25 cellular contexts compared by ENCODE assay signal in genomic region chr12:120432772-120433525, GRCh38.
"Had no signal": no experiment of that assay in that cellular context is flagged by ENCODE, and none has a peak within 500 bp of the region (broad histone marks: within the 10 kb centered on the region; RNA-seq: fewer than 3 reads in every experiment).

No MANE protein-coding gene starts in this region.

- H3K9me3 Mint-ChIP-seq: dendritic cell treated with granulocyte-macrophage colony-stimulating factor and Interleukin-4, amounts not matched to agents 40 ng/mL and 50 ng/mL, for 4 days; natural killer cell had no signal

- H3K27me3 ChIP-seq: colonic mucosa, thyroid gland, vagina had no signal

- H3K27ac Mint-ChIP-seq: dendritic cell treated with granulocyte-macrophage colony-stimulating factor and Interleukin-4, amounts not matched to agents 40 ng/mL and 50 ng/mL, for 4 days; natural killer cell; progenitor cell of endocrine pancreas had no signal

- H3K4me3 Mint-ChIP-seq: dendritic cell treated with granulocyte-macrophage colony-stimulating factor and Interleukin-4, amounts not matched to agents 40 ng/mL and 50 ng/mL, for 4 days; natural killer cell had no signal

- H3K4me3 ChIP-seq: colonic mucosa, esophagus squamous epithelium, heart right ventricle, lower lobe of right lung, smooth muscle cell, stomach, thyroid gland, vagina had no signal

- DNase-seq: colonic mucosa; effector memory CD4-positive, alpha-beta T cell; esophagus squamous epithelium; foreskin melanocyte; glutamatergic neuron; heart right ventricle; left ventricle myocardium superior; lower lobe of right lung; natural killer cell; stimulated activated CD4-positive, alpha-beta T cell treated with anti-CD3 and anti-CD28 coated beads, Interleukin-12 subunit alpha, Interleukin-12 subunit beta, amount 100 ng/mL, for 4 hours; stimulated activated CD4-positive, alpha-beta T cell treated with anti-CD3 and anti-CD28 coated beads, Interleukin-1b, Interleukin-23, amount 100 ng/mL, for 48 hours; stimulated activated CD4-positive, alpha-beta T cell treated with anti-CD3 and anti-CD28 coated beads, Interleukin-4, amount 100 ng/mL, for 1 hour; stimulated activated CD8-positive, alpha-beta memory T cell treated with anti-CD3 and anti-CD28 coated beads, Interleukin-4, amount 100 ng/mL, for 48 hours; stimulated activated naive CD4-positive, alpha-beta T cell treated with Interleukin-2 at 50 U/mL for 16 hours; stomach; thyroid gland; trophoblast cell had no signal

- H3K4me1 ChIP-seq: colonic mucosa, thyroid gland, vagina had no signal

- H3K36me3 Mint-ChIP-seq: natural killer cell had no signal

- H3K9ac ChIP-seq: parathyroid adenoma had no signal

- H3K79me2 ChIP-seq: parathyroid adenoma had no signal

- ATAC-seq: heart right ventricle, left ventricle myocardium superior, lower lobe of right lung, natural killer cell, sciatic nerve had no signal

- H3K36me3 ChIP-seq: colonic mucosa, esophagus squamous epithelium, heart right ventricle, lower lobe of right lung, stomach, thyroid gland, vagina had no signal

- H3K9me3 ChIP-seq: colonic mucosa, esophagus squamous epithelium, heart right ventricle, lower lobe of right lung, stomach, thyroid gland, vagina had no signal

- H3K4me2 ChIP-seq: smooth muscle cell had no signal

- H3K27me3 Mint-ChIP-seq: progenitor cell of endocrine pancreas had no signal

- FAIRE-seq: endothelial cell of umbilical vein, keratinocyte had no signal

- H2AFZ ChIP-seq: parathyroid adenoma had no signal

- H3K27ac ChIP-seq: colonic mucosa, esophagus squamous epithelium, heart right ventricle, lower lobe of right lung, parathyroid adenoma, stomach, thyroid gland, vagina had no signal
